In the genomic region with DNA sequence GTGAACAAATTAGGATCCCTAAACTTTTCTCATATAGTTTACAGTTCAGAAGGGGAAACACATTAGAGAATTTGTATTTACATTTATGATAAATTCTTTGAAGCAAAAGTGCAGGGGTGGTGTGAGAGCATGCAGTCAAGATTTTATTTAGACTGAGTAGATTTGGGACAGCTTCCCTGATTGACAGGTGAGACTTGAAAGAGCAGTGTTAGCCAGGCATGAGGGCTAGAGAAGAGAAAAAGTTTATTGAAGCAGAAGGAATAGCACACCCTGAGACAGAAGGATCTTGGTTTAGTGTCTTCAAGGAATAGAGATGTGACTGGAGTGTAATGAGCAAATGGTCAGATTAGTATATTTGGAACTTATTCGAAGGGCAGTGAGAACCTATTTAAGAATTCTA, we compare ENCODE assay signal across 37 cellular contexts.
"Had no signal": no experiment of that assay in that cellular context is flagged by ENCODE, and none has a peak within 500 bp of the region (broad histone marks: within the 10 kb centered on the region; RNA-seq: fewer than 3 reads in every experiment).

No MANE protein-coding gene starts in this region.

- H3K27ac Mint-ChIP-seq: activated B cell treated with CpG ODN at 0.5 μM for 24 hours; activated CD4-positive, alpha-beta memory T cell treated with anti-CD3 and anti-CD28 coated beads, Interleukin-2, amount 10 ng/mL, durations not matched to agents 7 days and 5 days; activated CD4-positive, alpha-beta T cell treated with anti-CD3 and anti-CD28 coated beads for 36 hours; activated CD4-positive, alpha-beta T cell treated with anti-CD3 and anti-CD28 coated beads, Interleukin-2, amount 10 ng/mL, durations not matched to agents 7 days and 5 days; activated CD8-positive, alpha-beta memory T cell treated with anti-CD3 and anti-CD28 coated beads, Interleukin-2, amount 10 ng/mL, durations not matched to agents 7 days and 5 days; activated CD8-positive, alpha-beta T cell treated with anti-CD3 and anti-CD28 coated beads, Interleukin-2, amount 10 ng/mL, durations not matched to agents 7 days and 5 days; activated naive CD4-positive, alpha-beta T cell treated with anti-CD3 and anti-CD28 coated beads, Interleukin-2, amount 10 ng/mL, durations not matched to agents 7 days and 5 days; activated naive CD4-positive, alpha-beta T cell treated with anti-CD3 and anti-CD28 coated beads, Interleukin-2, amount 50 U/mL, for 24 hours; activated naive CD8-positive, alpha-beta T cell; activated naive CD8-positive, alpha-beta T cell treated with anti-CD3 and anti-CD28 coated beads, Interleukin-2, amount 10 ng/mL, durations not matched to agents 7 days and 5 days; activated naive CD8-positive, alpha-beta T cell treated with anti-CD3 and anti-CD28 coated beads, Interleukin-2, amount 50 U/mL, for 24 hours; activated T-cell treated with anti-CD3 and anti-CD28 coated beads, Interleukin-2, amount 50 U/mL, for 24 hours; activated T-helper 2 cell treated with anti-CD3 and anti-CD28 coated beads, Interferon-gamma antibody, Interleukin-2, Interleukin-4, amounts not matched to agents 10 μg/mL and 5 μg/mL and 100 μg/mL, durations not matched to agents 14 hours and 24 hours and 36 hours; brain; T-helper 1 cell treated with Interleukin-12 subunit alpha and Interleukin-12 subunit beta and Interleukin-4 antibody, amounts not matched to agents 30 μg/mL and 1 μg/mL, for 36 hours; T-helper 2 cell treated with Interferon-gamma antibody and Interleukin-4, amounts not matched to agents 5 μg/mL and 100 μg/mL, for 36 hours had no signal

- H3K27me3 Mint-ChIP-seq: activated B cell treated with CpG ODN at 0.5 μM for 24 hours; activated CD4-positive, alpha-beta memory T cell treated with anti-CD3 and anti-CD28 coated beads, Interleukin-2, amount 10 ng/mL, durations not matched to agents 7 days and 5 days; activated CD4-positive, alpha-beta T cell treated with anti-CD3 and anti-CD28 coated beads for 36 hours; activated CD4-positive, alpha-beta T cell treated with anti-CD3 and anti-CD28 coated beads, Interleukin-2, amount 10 ng/mL, durations not matched to agents 7 days and 5 days; activated CD8-positive, alpha-beta memory T cell treated with anti-CD3 and anti-CD28 coated beads, Interleukin-2, amount 10 ng/mL, durations not matched to agents 7 days and 5 days; activated naive CD4-positive, alpha-beta T cell treated with anti-CD3 and anti-CD28 coated beads, Interleukin-2, amount 10 ng/mL, durations not matched to agents 7 days and 5 days; activated naive CD4-positive, alpha-beta T cell treated with anti-CD3 and anti-CD28 coated beads, Interleukin-2, amount 50 U/mL, for 24 hours; activated naive CD8-positive, alpha-beta T cell; activated naive CD8-positive, alpha-beta T cell treated with anti-CD3 and anti-CD28 coated beads, Interleukin-2, amount 10 ng/mL, durations not matched to agents 7 days and 5 days; activated naive CD8-positive, alpha-beta T cell treated with anti-CD3 and anti-CD28 coated beads, Interleukin-2, amount 50 U/mL, for 24 hours; activated T-cell treated with anti-CD3 and anti-CD28 coated beads, Interleukin-2, amount 50 U/mL, for 24 hours; brain; central memory CD8-positive, alpha-beta T cell had no signal

- H3K9me3 ChIP-seq: ascending aorta had no signal

- FAIRE-seq: bronchial epithelial cell, TTC549 had no signal

- H3K27me3 ChIP-seq: ascending aorta, cardiac muscle cell had no signal

- H3K36me3 ChIP-seq: ascending aorta, cardiac muscle cell had no signal

- H3K9me3 Mint-ChIP-seq: activated B cell treated with CpG ODN at 0.5 μM for 24 hours; activated CD4-positive, alpha-beta memory T cell treated with anti-CD3 and anti-CD28 coated beads, Interleukin-2, amount 10 ng/mL, durations not matched to agents 7 days and 5 days; activated CD4-positive, alpha-beta T cell treated with anti-CD3 and anti-CD28 coated beads, Interleukin-2, amount 10 ng/mL, durations not matched to agents 7 days and 5 days; activated naive CD4-positive, alpha-beta T cell treated with anti-CD3 and anti-CD28 coated beads, Interleukin-2, amount 10 ng/mL, durations not matched to agents 7 days and 5 days; activated naive CD4-positive, alpha-beta T cell treated with anti-CD3 and anti-CD28 coated beads, Interleukin-2, amount 50 U/mL, for 24 hours; activated naive CD8-positive, alpha-beta T cell treated with anti-CD3 and anti-CD28 coated beads, Interleukin-2, amount 10 ng/mL, durations not matched to agents 7 days and 5 days; activated naive CD8-positive, alpha-beta T cell treated with anti-CD3 and anti-CD28 coated beads, Interleukin-2, amount 50 U/mL, for 24 hours; activated T-cell treated with anti-CD3 and anti-CD28 coated beads, Interleukin-2, amount 50 U/mL, for 24 hours; activated T-helper 2 cell treated with anti-CD3 and anti-CD28 coated beads, Interferon-gamma antibody, Interleukin-2, Interleukin-4, amounts not matched to agents 10 μg/mL and 5 μg/mL and 100 μg/mL, durations not matched to agents 14 hours and 24 hours and 36 hours; central memory CD8-positive, alpha-beta T cell; T-helper 1 cell treated with Interleukin-12 subunit alpha and Interleukin-12 subunit beta and Interleukin-4 antibody, amounts not matched to agents 30 μg/mL and 1 μg/mL, for 36 hours; T-helper 2 cell treated with Interferon-gamma antibody and Interleukin-4, amounts not matched to agents 5 μg/mL and 100 μg/mL, for 36 hours had no signal

- H3K36me3 Mint-ChIP-seq: activated CD8-positive, alpha-beta memory T cell treated with anti-CD3 and anti-CD28 coated beads, Interleukin-2, amount 10 ng/mL, durations not matched to agents 7 days and 5 days; activated naive CD4-positive, alpha-beta T cell treated with anti-CD3 and anti-CD28 coated beads, Interleukin-2, amount 50 U/mL, for 24 hours; activated naive CD8-positive, alpha-beta T cell had no signal

- H3K4me3 Mint-ChIP-seq: activated B cell treated with CpG ODN at 0.5 μM for 24 hours; activated CD4-positive, alpha-beta memory T cell treated with anti-CD3 and anti-CD28 coated beads, Interleukin-2, amount 10 ng/mL, durations not matched to agents 7 days and 5 days; activated CD4-positive, alpha-beta T cell treated with anti-CD3 and anti-CD28 coated beads for 36 hours; activated CD4-positive, alpha-beta T cell treated with anti-CD3 and anti-CD28 coated beads, Interleukin-2, amount 10 ng/mL, durations not matched to agents 7 days and 5 days; activated CD8-positive, alpha-beta memory T cell treated with anti-CD3 and anti-CD28 coated beads, Interleukin-2, amount 10 ng/mL, durations not matched to agents 7 days and 5 days; activated CD8-positive, alpha-beta T cell treated with anti-CD3 and anti-CD28 coated beads, Interleukin-2, amount 10 ng/mL, durations not matched to agents 7 days and 5 days; activated naive CD4-positive, alpha-beta T cell treated with anti-CD3 and anti-CD28 coated beads, Interleukin-2, amount 10 ng/mL, durations not matched to agents 7 days and 5 days; activated naive CD4-positive, alpha-beta T cell treated with anti-CD3 and anti-CD28 coated beads, Interleukin-2, amount 50 U/mL, for 24 hours; activated naive CD8-positive, alpha-beta T cell; activated naive CD8-positive, alpha-beta T cell treated with anti-CD3 and anti-CD28 coated beads, Interleukin-2, amount 10 ng/mL, durations not matched to agents 7 days and 5 days; activated naive CD8-positive, alpha-beta T cell treated with anti-CD3 and anti-CD28 coated beads, Interleukin-2, amount 50 U/mL, for 24 hours; activated T-cell treated with anti-CD3 and anti-CD28 coated beads, Interleukin-2, amount 50 U/mL, for 24 hours; brain; central memory CD8-positive, alpha-beta T cell; T-helper 1 cell treated with Interleukin-12 subunit alpha and Interleukin-12 subunit beta and Interleukin-4 antibody, amounts not matched to agents 30 μg/mL and 1 μg/mL, for 36 hours; T-helper 2 cell treated with Interferon-gamma antibody and Interleukin-4, amounts not matched to agents 5 μg/mL and 100 μg/mL, for 36 hours had no signal

- H3K4me1 ChIP-seq: ascending aorta had no signal

- ATAC-seq: activated CD4-positive, alpha-beta T cell treated with anti-CD3 and anti-CD28 coated beads for 36 hours; activated CD8-positive, alpha-beta memory T cell treated with anti-CD3 and anti-CD28 coated beads, Interleukin-2, amount 10 ng/mL, durations not matched to agents 7 days and 5 days; activated CD8-positive, alpha-beta T cell treated with anti-CD3 and anti-CD28 coated beads, Interleukin-2, amount 10 ng/mL, durations not matched to agents 7 days and 5 days; activated naive CD8-positive, alpha-beta T cell treated with anti-CD3 and anti-CD28 coated beads, Interleukin-2, amount 50 U/mL, for 24 hours had no signal

- DNase-seq: activated B cell treated with CpG ODN at 0.5 μM for 24 hours; activated CD4-positive, alpha-beta memory T cell treated with anti-CD3 and anti-CD28 coated beads, Interleukin-2, amount 10 ng/mL, durations not matched to agents 7 days and 5 days; activated CD4-positive, alpha-beta T cell treated with anti-CD3 and anti-CD28 coated beads for 1 hour; activated CD4-positive, alpha-beta T cell treated with anti-CD3 and anti-CD28 coated beads for 36 hours; activated CD4-positive, alpha-beta T cell treated with anti-CD3 and anti-CD28 coated beads for 48 hours; activated CD4-positive, alpha-beta T cell treated with anti-CD3 and anti-CD28 coated beads, Interleukin-2, amount 10 ng/mL, durations not matched to agents 7 days and 5 days; activated CD4-positive, alpha-beta T cell treated with anti-CD3 and anti-CD28 coated beads, Interleukin-2, amount 50 U/mL, for 48 hours; activated CD8-positive, alpha-beta memory T cell treated with anti-CD3 and anti-CD28 coated beads for 24 hours; activated CD8-positive, alpha-beta memory T cell treated with anti-CD3 and anti-CD28 coated beads, Interleukin-2, amount 10 ng/mL, durations not matched to agents 7 days and 5 days; activated CD8-positive, alpha-beta memory T cell treated with anti-CD3 and anti-CD28 coated beads, Interleukin-2, amount 50 U/mL, for 48 hours; activated CD8-positive, alpha-beta T cell treated with anti-CD3 and anti-CD28 coated beads, Interleukin-2, amount 10 ng/mL, durations not matched to agents 7 days and 5 days; activated effector memory CD4-positive, alpha-beta T cell treated with Interleukin-2 at 50 U/mL for 16 hours; activated gamma-delta T cell; activated naive CD4-positive, alpha-beta T cell treated with anti-CD3 and anti-CD28 coated beads, Interleukin-2, amount 10 ng/mL, durations not matched to agents 7 days and 5 days; activated naive CD4-positive, alpha-beta T cell treated with Interleukin-2 at 50 U/mL for 16 hours; activated naive CD8-positive, alpha-beta T cell treated with anti-CD3 and anti-CD28 coated beads, Interleukin-2, amount 10 ng/mL, durations not matched to agents 7 days and 5 days; activated naive CD8-positive, alpha-beta T cell treated with anti-CD3 and anti-CD28 coated beads, Interleukin-2, amount 50 U/mL, for 24 hours; activated T-cell treated with anti-CD3 and anti-CD28 coated beads, Interleukin-2, amount 50 U/mL, for 24 hours; activated T-cell treated with anti-CD3 and anti-CD28 coated beads, Interleukin-2, amount 50 U/mL, for 48 hours; amygdala; anterior cingulate cortex; caudate nucleus; cerebellar nuclear complex; T-helper 2 cell; T-helper 9 cell had no signal

- H3K27ac ChIP-seq: ascending aorta, cardiac muscle cell, VCaP had no signal

- H3K4me3 ChIP-seq: ascending aorta, cardiac muscle cell had no signal
